ENCODE assay signal across 9 cellular contexts in the genomic region with DNA sequence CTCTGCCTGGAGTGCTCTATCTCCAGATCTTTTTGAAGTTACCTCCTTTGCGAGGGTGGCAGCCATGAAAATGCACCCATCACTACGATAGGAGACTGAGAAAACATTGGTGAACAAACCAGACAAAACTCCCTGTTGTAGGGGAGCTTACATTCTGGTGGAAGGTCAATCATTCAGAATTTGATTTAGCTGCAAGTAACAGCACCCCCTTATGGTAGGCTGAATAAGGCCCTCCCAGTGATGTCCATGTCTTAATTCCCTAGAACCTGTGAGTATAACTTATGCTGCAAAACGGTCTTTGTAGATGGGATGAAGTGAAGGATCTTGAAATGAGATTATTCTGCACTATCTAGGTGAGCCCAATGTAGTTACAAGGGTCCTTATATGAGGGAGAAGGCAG. TPM values are rescaled to one million over a fixed set of nuclear protein-coding genes. Genes with fewer than 3 reads are reported as not detected.
DNase-seq lines count a peak whose midpoint lies in the region; ATAC-seq and TF ChIP-seq lines count a peak whose summit lies in the region.
"Had no signal": no experiment of that assay in that cellular context is flagged by ENCODE, and none has a peak within 500 bp of the region (broad histone marks: within the 10 kb centered on the region; RNA-seq: fewer than 3 reads in every experiment).

No MANE protein-coding gene starts in this region.

- DNase-seq in NCI-H2081 (lab: John Stamatoyannopoulos, UW) (peak; percentile 21 to 68), NCI-H2081 treated with DMSO at 0.1 percent for 48 hours (lab: John Stamatoyannopoulos, UW) (no peak), SK-MEL-5 (ENCODE audit: low read depth, low spot score) (peak; percentile 66), heart right ventricle (no peak), NCI-H1694 (lab: John Stamatoyannopoulos, UW) (no peak), HuH-7.5 (ENCODE audit: low spot score) (no peak)

- no peaks in the 10 kb centered on the region for H3K9me3 ChIP-seq in heart right ventricle

- H3K4me3 Mint-ChIP-seq in stimulated activated memory B cell treated with anti-CD40 and anti-IgM and Interleukin-4, amounts not matched to agents 10 μg/mL and 1 μg/mL and 100 μg/mL, for 72 hours: no peak overlapping the region

- no peaks in the 10 kb centered on the region for H3K36me3 ChIP-seq in heart right ventricle

- peaks cover 6% of the 10 kb centered on the region for H3K36me3 Mint-ChIP-seq in stimulated activated memory B cell treated with anti-CD40 and anti-IgM and Interleukin-4, amounts not matched to agents 10 μg/mL and 1 μg/mL and 100 μg/mL, for 72 hours

- peaks cover 9% of the 10 kb centered on the region for H3K4me1 Mint-ChIP-seq in stimulated activated memory B cell treated with anti-CD40 and anti-IgM and Interleukin-4, amounts not matched to agents 10 μg/mL and 1 μg/mL and 100 μg/mL, for 72 hours

- H3K27ac ChIP-seq in heart right ventricle: no peak overlapping the region
- H3K27ac ChIP-seq: BLaER1 treated with 17β-estradiol and CSF1 and Interleukin-3, amounts not matched to agents 10 nM and 100 nM had no signal

- in situ Hi-C loops in SK-MEL-5 (cut with HindIII; ENCODE audit: low pct_unique_long_range_greater_than_20kb, low sequenced_read_pairs): no loop called here

- no peaks in the 10 kb centered on the region for H3K27me3 Mint-ChIP-seq in stimulated activated memory B cell treated with anti-CD40 and anti-IgM and Interleukin-4, amounts not matched to agents 10 μg/mL and 1 μg/mL and 100 μg/mL, for 72 hours

- TF ChIP-seq CTCF in heart right ventricle (IDR thresholded peaks at IDR 0.05): peak in 7 of 9 donors; percentile 31 to 65 (median 53)

- ATAC-seq in HG02870 (IDR thresholded peaks at IDR 0.05; ENCODE audit: unreplicated experiment): peak; percentile 40
- peak in 2 of 8 donors; percentile 45 to 52 for ATAC-seq in heart right ventricle
- no peak for ATAC-seq in stimulated activated memory B cell treated with anti-CD40 and anti-IgM and Interleukin-4, amounts not matched to agents 10 μg/mL and 1 μg/mL and 100 μg/mL, for 72 hours

- intact Hi-C loops in heart right ventricle (cut with DNase I): loop anchor here in 6 of 10 donors (5.0 to 10.0 kb wide), 4 partner anchors 140 to 150 kb away; a partner anchor contains a TSS

- WGBS in heart right ventricle, 2 donors: 58 to 61% methylated on average over 3 of the region's 3 CpGs

- H3K4me1 ChIP-seq in heart right ventricle: peaks cover 0 to 10% (median 0%) of the 10 kb centered on the region in 9 donors

- H3K9me3 Mint-ChIP-seq in stimulated activated memory B cell treated with anti-CD40 and anti-IgM and Interleukin-4, amounts not matched to agents 10 μg/mL and 1 μg/mL and 100 μg/mL, for 72 hours: no peaks in the 10 kb centered on the region

- H3K27ac Mint-ChIP-seq in stimulated activated memory B cell treated with anti-CD40 and anti-IgM and Interleukin-4, amounts not matched to agents 10 μg/mL and 1 μg/mL and 100 μg/mL, for 72 hours: no peak overlapping the region

- H3K27me3 ChIP-seq in heart right ventricle: no peaks in the 10 kb centered on the region
- H3K27me3 ChIP-seq: BLaER1 treated with 17β-estradiol and CSF1 and Interleukin-3, amounts not matched to agents 10 nM and 100 nM had no signal

- H3K4me3 ChIP-seq in heart right ventricle: no peak overlapping the region
- H3K4me3 ChIP-seq: BLaER1 treated with 17β-estradiol and CSF1 and Interleukin-3, amounts not matched to agents 10 nM and 100 nM had no signal

RNA-seq across cellular contexts. Expression of a gene that starts 5.6 kb away (rescaled TPM):
- 2.2 and 2.9 TPM in 2 replicates for total RNA-seq in SK-MEL-5 (2014; rRNA removed; shearing (Covaris generic))
- 1.0 and 1.1 TPM in 2 replicates for polyA plus RNA-seq in SK-MEL-5 (2015; cell fraction: cytosol; rRNA removed)
- 2.1 and 3.8 TPM in 2 replicates for polyA plus RNA-seq in SK-MEL-5 (2015; cell fraction: nucleus; rRNA removed)
- total RNA-seq in heart right ventricle: 1 to 10 TPM; 1.0 to 3.6 (median 2.3) TPM
- 1 to 10 TPM; 1.1 to 1.7 TPM for polyA plus RNA-seq in heart right ventricle

Comparison
In these comparisons a context has a peak if more than half of its experiments do, and no peak if none do; other contexts are left out.
1. DNase-seq: peak in NCI-H2081 (2 of 2) and SK-MEL-5 (single experiment); none in NCI-H2081 treated with DMSO at 0.1 percent for 48 hours (single experiment), heart right ventricle (0 of 2), NCI-H1694 (single experiment) and HuH-7.5 (single experiment).